21 cellular contexts compared by ENCODE assay signal in the genomic region with DNA sequence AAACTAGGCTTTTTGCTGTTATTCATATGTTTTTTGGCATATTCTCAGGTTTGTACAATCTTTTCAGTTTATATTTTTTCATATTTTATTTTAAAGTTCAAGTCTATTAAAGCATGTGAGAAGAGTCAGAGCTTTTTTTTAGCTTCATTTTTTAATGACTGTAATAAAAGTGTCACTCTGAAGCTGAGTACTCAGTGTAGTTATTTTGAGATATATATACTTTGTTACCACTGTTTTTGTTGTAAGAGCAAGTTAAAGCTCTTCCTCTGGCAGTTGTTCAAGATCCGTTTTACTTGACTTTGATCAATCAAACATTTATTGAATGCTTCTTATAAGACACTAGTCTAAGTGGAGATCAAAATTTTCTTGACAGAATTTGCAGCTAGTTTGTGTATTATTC. TPM values are rescaled to one million over a fixed set of nuclear protein-coding genes. Genes with fewer than 3 reads are reported as not detected.
DNase-seq lines count a peak whose midpoint lies in the region; ATAC-seq, FAIRE-seq and TF ChIP-seq lines count a peak whose summit lies in the region.
"Had no signal": no experiment of that assay in that cellular context is flagged by ENCODE, and none has a peak within 500 bp of the region (broad histone marks: within the 10 kb centered on the region; RNA-seq: fewer than 3 reads in every experiment).

No MANE protein-coding gene starts in this region.

- peaks cover 9% of the 10 kb centered on the region for H3K4me1 ChIP-seq in DOHH2 (ENCODE audit: control insufficient read depth, low read length)
- no peaks in the 10 kb centered on the region for H3K4me1 ChIP-seq in K562 (replicated peaks in 1 of 2; ENCODE audit: control insufficient read depth in 2 of 2, insufficient read depth in 2 of 2, low read length in 2 of 2)

- H4K20me1 ChIP-seq in DOHH2 (ENCODE audit: control insufficient read depth, insufficient read depth, low read depth, low read length): no peaks in the 10 kb centered on the region
- H4K20me1 ChIP-seq in K562 (replicated peaks; ENCODE audit: control insufficient read depth, insufficient read depth, low read length): no peaks in the 10 kb centered on the region

- TF ChIP-seq RAD21 in K562 (CRISPR knock-in tag; conservative IDR thresholded peaks at IDR 0.05 in 1 of 2, IDR thresholded peaks at IDR 0.05 in 1 of 2): no peak

- no peak overlapping the region for H3K4me3 ChIP-seq in DOHH2 (ENCODE audit: low read length)
- no peak overlapping the region for H3K4me3 ChIP-seq in K562
- H3K4me3 ChIP-seq: PC-9 had no signal

- no TSS peak for BruUV-seq in K562 (replicated peaks; lab: Mats Ljungman, UMichigan)

- H3K9me2 ChIP-seq in DOHH2 (replicated peaks; ENCODE audit: control insufficient read depth, low read length): no peaks in the 10 kb centered on the region

- FAIRE-seq in K562 (lab: Jason Lieb, UNC): peak; percentile 42
- FAIRE-seq: H1 had no signal

- H3K27ac ChIP-seq in DOHH2 (ENCODE audit: low read depth, low read length): peak overlapping the region; percentile 12; the same call in 1 of the 2 replicates
- no peak overlapping the region for H3K27ac ChIP-seq in K562 (ENCODE audit: extremely low read depth, low read depth, low read length)
- H3K27ac ChIP-seq: PC-9, RWPE1 had no signal

- peak overlapping the region; percentile 9; the same call in 1 of the 2 replicates for H3K4me2 ChIP-seq in DOHH2 (ENCODE audit: low read length)
- H3K4me2 ChIP-seq in K562 (ENCODE audit: insufficient read depth, low read length): no peak overlapping the region
- H3K4me2 ChIP-seq: PC-9 had no signal

- intact Hi-C loops in K562 (cut with micrococcal nuclease): no loop called here

- H3K9me1 ChIP-seq in K562 (ENCODE audit: control insufficient read depth, insufficient read depth, low read length): no peaks in the 10 kb centered on the region

- no peak overlapping the region for H2AFZ ChIP-seq in K562 (ENCODE audit: low read depth, low read length)
- H2AFZ ChIP-seq: PC-9 had no signal

- ATAC-seq in K562: no peak
- ATAC-seq in GM21576 (IDR thresholded peaks at IDR 0.05; ENCODE audit: unreplicated experiment): no peak

- 21% methylated on average over 1 of the region's 1 CpG for WGBS in K562 (ENCODE audit: insufficient coverage, low coverage, missing lambda C conversion rate)

- H3K36me3 ChIP-seq in DOHH2 (ENCODE audit: control insufficient read depth, low read length) (peaks cover 20% of the 10 kb centered on the region), K562 (ENCODE audit: control insufficient read depth, insufficient read depth, low read length) (no peaks in the 10 kb centered on the region)

- no peaks in the 10 kb centered on the region for H3K27me3 ChIP-seq in DOHH2 (ENCODE audit: control insufficient read depth, low read length)
- H3K27me3 ChIP-seq in K562 (ENCODE audit: control insufficient read depth in 2 of 2, insufficient read depth in 2 of 2, low read length in 2 of 2): no peaks in the 10 kb centered on the region

- no peak for TF ChIP-seq EP300 in K562 (IDR thresholded peaks at IDR 0.05; ENCODE audit: low read length)

- CTCF ChIA-PET in K562 (lab: Yijun Ruan, JAX; ENCODE audit: low intra/inter-chr PET ratio): no interaction called here

- in situ Hi-C loops in K562 (cut with MboI): no loop called here

- DNase-seq in HCEC 1CT (peak; percentile 29), K562 (ENCODE audit: extremely low read depth in 1 of 4, low spot score in 3 of 4) (no peak), renal cortical epithelial cell (ENCODE audit: low read depth) (peak; percentile 23), ecto neural progenitor cell (ENCODE audit: low spot score) (no peak), globus pallidus (ENCODE audit: low spot score) (no peak)
- DNase-seq: ACHN; DMS79; HFFc6; NCI-H1417 treated with DMSO at 0.1 percent for 48 hours; NCI-H187 treated with DMSO at 0.1 percent for 48 hours; NCI-H2171; NCI-H446; NCI-H526 treated with DMSO at 0.1 percent for 48 hours; NK-92 treated with Interleukin-12 subunit alpha and Interleukin-12 subunit beta, amount 100 ng/mL, for 24 hours; PC-9; SIG-M5; T-helper 1 cell had no signal

- TF ChIP-seq POLR2A in K562 (conservative IDR thresholded peaks at IDR 0.05): no peak

- H3K79me2 ChIP-seq in DOHH2 (ENCODE audit: control insufficient read depth, low read length): no peaks in the 10 kb centered on the region
- H3K79me2 ChIP-seq in K562 (ENCODE audit: control insufficient read depth, insufficient read depth, low read length): no peaks in the 10 kb centered on the region

- no peaks in the 10 kb centered on the region for H3F3A ChIP-seq in DOHH2 (ENCODE audit: control insufficient read depth, insufficient read depth)

- TF ChIP-seq CTCF in DOHH2 (IDR thresholded peaks at IDR 0.05; ENCODE audit: low read depth, low read length, poor library complexity, severe bottlenecking): no peak
- no peak for TF ChIP-seq CTCF in K562 (IDR thresholded peaks at IDR 0.05 in 2 of 3, conservative IDR thresholded peaks at IDR 0.05 in 1 of 3; ENCODE audit: insufficient read depth in 2 of 3, low read depth in 1 of 3, low read length in 3 of 3)

- H3K9me3 ChIP-seq in DOHH2 (ENCODE audit: control insufficient read depth, insufficient read depth, low read length) (no peaks in the 10 kb centered on the region), K562 (replicated peaks; ENCODE audit: control insufficient read depth, insufficient read depth, low read depth, low read length) (no peaks in the 10 kb centered on the region)

- H3K9ac ChIP-seq in K562 (ENCODE audit: insufficient read depth in 1 of 2, low read depth in 2 of 2, low read length in 2 of 2): no peak overlapping the region

- POLR2A ChIA-PET in K562 (lab: Yijun Ruan, JAX): interaction anchor here (0.7 to 1.1 kb wide), 2 partner anchors 9 to 512 kb away, joined by 3 read pairs; no protein-coding TSS in a partner anchor

TF ChIP-seq in K562, 482 proteins besides CTCF, POLR2A, EP300 and RAD21 (continues in another document):
- TF ChIP-seq, protein P1, sequence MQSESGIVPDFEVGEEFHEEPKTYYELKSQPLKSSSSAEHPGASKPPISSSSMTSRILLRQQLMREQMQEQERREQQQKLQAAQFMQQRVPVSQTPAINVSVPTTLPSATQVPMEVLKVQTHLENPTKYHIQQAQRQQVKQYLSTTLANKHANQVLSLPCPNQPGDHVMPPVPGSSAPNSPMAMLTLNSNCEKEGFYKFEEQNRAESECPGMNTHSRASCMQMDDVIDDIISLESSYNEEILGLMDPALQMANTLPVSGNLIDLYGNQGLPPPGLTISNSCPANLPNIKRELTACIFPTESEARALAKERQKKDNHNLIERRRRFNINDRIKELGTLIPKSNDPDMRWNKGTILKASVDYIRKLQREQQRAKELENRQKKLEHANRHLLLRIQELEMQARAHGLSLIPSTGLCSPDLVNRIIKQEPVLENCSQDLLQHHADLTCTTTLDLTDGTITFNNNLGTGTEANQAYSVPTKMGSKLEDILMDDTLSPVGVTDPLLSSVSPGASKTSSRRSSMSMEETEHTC (IDR thresholded peaks at IDR 0.05): no peak
- no peak for TF ChIP-seq NFE2L1 (tag; IDR thresholded peaks at IDR 0.05; ENCODE audit: borderline replicate concordance, low read depth)
- TF ChIP-seq FOXJ3 (CRISPR knock-in tag; IDR thresholded peaks at IDR 0.05): no peak
- TF ChIP-seq ZSCAN29 (IDR thresholded peaks at IDR 0.05): no peak
- TF ChIP-seq, protein P2, sequence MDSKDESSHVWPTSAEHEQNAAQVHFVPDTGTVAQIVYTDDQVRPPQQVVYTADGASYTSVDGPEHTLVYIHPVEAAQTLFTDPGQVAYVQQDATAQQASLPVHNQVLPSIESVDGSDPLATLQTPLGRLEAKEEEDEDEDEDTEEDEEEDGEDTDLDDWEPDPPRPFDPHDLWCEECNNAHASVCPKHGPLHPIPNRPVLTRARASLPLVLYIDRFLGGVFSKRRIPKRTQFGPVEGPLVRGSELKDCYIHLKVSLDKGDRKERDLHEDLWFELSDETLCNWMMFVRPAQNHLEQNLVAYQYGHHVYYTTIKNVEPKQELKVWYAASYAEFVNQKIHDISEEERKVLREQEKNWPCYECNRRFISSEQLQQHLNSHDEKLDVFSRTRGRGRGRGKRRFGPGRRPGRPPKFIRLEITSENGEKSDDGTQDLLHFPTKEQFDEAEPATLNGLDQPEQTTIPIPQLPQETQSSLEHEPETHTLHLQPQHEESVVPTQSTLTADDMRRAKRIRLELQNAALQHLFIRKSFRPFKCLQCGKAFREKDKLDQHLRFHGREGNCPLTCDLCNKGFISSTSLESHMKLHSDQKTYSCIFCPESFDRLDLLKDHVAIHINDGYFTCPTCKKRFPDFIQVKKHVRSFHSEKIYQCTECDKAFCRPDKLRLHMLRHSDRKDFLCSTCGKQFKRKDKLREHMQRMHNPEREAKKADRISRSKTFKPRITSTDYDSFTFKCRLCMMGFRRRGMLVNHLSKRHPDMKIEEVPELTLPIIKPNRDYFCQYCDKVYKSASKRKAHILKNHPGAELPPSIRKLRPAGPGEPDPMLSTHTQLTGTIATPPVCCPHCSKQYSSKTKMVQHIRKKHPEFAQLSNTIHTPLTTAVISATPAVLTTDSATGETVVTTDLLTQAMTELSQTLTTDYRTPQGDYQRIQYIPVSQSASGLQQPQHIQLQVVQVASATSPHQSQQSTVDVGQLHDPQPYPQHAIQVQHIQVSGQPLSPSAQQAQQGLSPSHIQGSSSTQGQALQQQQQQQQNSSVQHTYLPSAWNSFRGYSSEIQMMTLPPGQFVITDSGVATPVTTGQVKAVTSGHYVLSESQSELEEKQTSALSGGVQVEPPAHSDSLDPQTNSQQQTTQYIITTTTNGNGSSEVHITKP (IDR thresholded peaks at IDR 0.05; ENCODE audit: partially characterized antibody): no peak
- TF ChIP-seq MECOM (CRISPR knock-in tag; IDR thresholded peaks at IDR 0.05): no peak
- no peak for TF ChIP-seq ZNF174 (CRISPR knock-in tag; IDR thresholded peaks at IDR 0.05)

RNA-seq across cellular contexts. Expression of a gene that starts 37.5 kb away (rescaled TPM):
- 10.3 and 20.8 TPM in 2 replicates for total RNA-seq in K562 (2011; cell fraction: chromatin; rRNA removed; ENCODE audit: low replicate concordance)
- 6.3 and 10.0 TPM in 2 replicates for total RNA-seq in K562 (2011; cell fraction: nucleolus; rRNA removed)
- 7.9 and 12.4 TPM in 2 replicates for total RNA-seq in K562 (2011; cell fraction: nucleoplasm; rRNA removed)
- total RNA-seq in K562 (2014; rRNA removed) (2.4 and 2.7 TPM in 2 replicates), K562 (2014; rRNA removed; fragmentation: Illumina TruSeq; extraction: Trizol) (5.7 and 6.5 TPM in 2 replicates), K562 (2015; rRNA removed; fragmentation: Illumina TruSeq; extraction: Trizol) (5.5 and 8.2 TPM in 2 replicates), K562 (2021) (3.4 and 5.0 TPM in 2 replicates), renal cortical epithelial cell (27.1 and 33.7 TPM in 2 replicates)
- polyA plus RNA-seq in K562 (2011; rRNA removed) (5.4 and 7.5 TPM in 2 replicates), K562 (2014; fragmentation: Illumina TruSeq; extraction: Trizol) (3.9 and 4.8 TPM in 2 replicates), K562 (2014; fragmentation: Nextera tagmentation; extraction: Ambion mirVana) (1 to 10 TPM; 1.2 to 2.8 TPM), K562 (2014; rRNA removed) (2.9 and 3.8 TPM in 2 replicates)
- polyA plus RNA-seq in K562 (2011; cell fraction: cytosol; rRNA removed): 0.57 and 1.8 TPM in 2 replicates
- polyA plus RNA-seq in K562 (2011; cell fraction: nucleus; rRNA removed): 9.8 and 13.4 TPM in 2 replicates
- polyA plus RNA-seq in K562 (2012): 2.6 and 4.2 TPM in 2 replicates
- 4.4 and 7.8 TPM in 2 replicates for polyA minus RNA-seq in K562 (2011; rRNA and poly(A)+ RNA removed)
- 3.1 and 7.1 TPM in 2 replicates for polyA minus RNA-seq in K562 (2011; cell fraction: cytosol; rRNA and poly(A)+ RNA removed)
- polyA minus RNA-seq in K562 (2011; cell fraction: nucleus; rRNA and poly(A)+ RNA removed): 8.5 and 9.3 TPM in 2 replicates

Comparison
In these comparisons a context has a peak if more than half of its experiments do, and no peak if none do; other contexts are left out.
1. DNase-seq: peak in HCEC 1CT (single experiment) and renal cortical epithelial cell (single experiment); none in K562 (0 of 4), ecto neural progenitor cell (single experiment) and globus pallidus (single experiment).